Comparison of ENCODE assay signal across 1 cellular context in genomic region chr17:7932949-7933348, GRCh38.
TF ChIP-seq lines count a peak whose summit lies in the region.

No MANE protein-coding gene starts in this region.

TF ChIP-seq in K562, 482 proteins besides CTCF, POLR2A, EP300 and RAD21 (continues in another document):
- TF ChIP-seq NCOA2 (IDR thresholded peaks at IDR 0.05; ENCODE audit: partially characterized antibody in 2 of 2) (no peak), ATF3 (IDR thresholded peaks at IDR 0.05) (peak; percentile 37; the same call in 1 of the 2 replicates), ATF3 (CRISPR knock-in tag; conservative IDR thresholded peaks at IDR 0.05) (no peak), ZNF318 (IDR thresholded peaks at IDR 0.05; ENCODE audit: borderline replicate concordance in 1 of 2, low read depth in 1 of 2) (0 out of 4 replicates have a peak, but pooled peaks of 1 of the 2 experiments have one; percentile 17), C11orf30 (IDR thresholded peaks at IDR 0.05; ENCODE audit: low read depth) (peak; percentile 35; the same call in 1 of the 2 replicates), FOXA1 (IDR thresholded peaks at IDR 0.05; ENCODE audit: borderline replicate concordance) (no peak), E2F8 (IDR thresholded peaks at IDR 0.05; ENCODE audit: low read depth, partially characterized antibody) (no peak), LCOR (CRISPR knock-in tag; IDR thresholded peaks at IDR 0.05) (no peak), ERF (CRISPR knock-in tag; IDR thresholded peaks at IDR 0.05) (no peak), UBTF (IDR thresholded peaks at IDR 0.05; ENCODE audit: borderline replicate concordance in 1 of 2, low read depth in 2 of 2, low read length in 2 of 2) (peak; percentile 82 to 91; a peak in 3 of 4 replicates), TAF1 (IDR thresholded peaks at IDR 0.05; ENCODE audit: control insufficient read depth, extremely low read depth, insufficient read depth, low read length, severe bottlenecking) (peak; percentile 13), PRDM10 (IDR thresholded peaks at IDR 0.05; ENCODE audit: partially characterized antibody) (peak; percentile 93), NCOR1 (IDR thresholded peaks at IDR 0.05) (0 out of 2 replicates have a peak, but pooled peaks have one; percentile 21), HDAC1 (IDR thresholded peaks at IDR 0.05) (peak in 1 of 2 experiments; percentile 55; a peak in 1 of 4 replicates), ZNF589 (CRISPR knock-in tag; IDR thresholded peaks at IDR 0.05; ENCODE audit: low read depth) (no peak), PBX2 (CRISPR knock-in tag; IDR thresholded peaks at IDR 0.05; ENCODE audit: low read depth) (peak; percentile 61), PBX2 (tag; conservative IDR thresholded peaks at IDR 0.05; ENCODE audit: low read depth) (peak; percentile 87), MLX (CRISPR knock-in tag; conservative IDR thresholded peaks at IDR 0.05) (no peak), ETV6 (IDR thresholded peaks at IDR 0.05; ENCODE audit: borderline replicate concordance in 1 of 2, low read depth in 2 of 2, low read length in 1 of 2) (no peak), ETV6 (CRISPR knock-in tag; IDR thresholded peaks at IDR 0.05; ENCODE audit: borderline replicate concordance) (no peak), SIN3A (IDR thresholded peaks at IDR 0.05; ENCODE audit: borderline replicate concordance in 2 of 2, control insufficient read depth in 1 of 2, low read depth in 2 of 2, low read length in 2 of 2) (peak; percentile 63 to 96; a peak in 2 of 4 replicates), E2F6 (IDR thresholded peaks at IDR 0.05; ENCODE audit: borderline replicate concordance in 1 of 2, extremely low read depth in 1 of 2, insufficient read depth in 1 of 2, insufficient read length in 1 of 2, low read depth in 1 of 2, low read length in 1 of 2, poor library complexity in 1 of 2, severe bottlenecking in 1 of 2) (peak in 1 of 2 experiments; percentile 86), FOSL1 (tag; conservative IDR thresholded peaks at IDR 0.05) (peak; percentile 61), DLX4 (CRISPR knock-in tag; IDR thresholded peaks at IDR 0.05) (no peak), PKNOX1 (IDR thresholded peaks at IDR 0.05) (peak; percentile 97)
